27 cellular contexts compared by ENCODE assay signal in genomic region chr11:6326980-6327379, GRCh38. TPM values are rescaled to one million over a fixed set of nuclear protein-coding genes. Genes with fewer than 3 reads are reported as not detected.
"Had no signal": no experiment of that assay in that cellular context is flagged by ENCODE, and none has a peak within 500 bp of the region (broad histone marks: within the 10 kb centered on the region; RNA-seq: fewer than 3 reads in every experiment).

No MANE protein-coding gene starts in this region.

- H3K4me1 ChIP-seq: prostate gland had no signal

- H3K27me3 ChIP-seq: dorsolateral prefrontal cortex, left lung, pancreas, sigmoid colon, tibial nerve had no signal

- DNase-seq: activated B cell treated with CpG ODN at 0.5 μM for 24 hours; activated CD4-positive, alpha-beta T cell treated with anti-CD3 and anti-CD28 coated beads for 36 hours; activated naive CD4-positive, alpha-beta T cell; activated T-cell treated with anti-CD3 and anti-CD28 coated beads for 4 hours; activated T-cell treated with anti-CD3 and anti-CD28 coated beads, Interleukin-2, amount 50 U/mL, for 72 hours; anterior cingulate cortex; dorsolateral prefrontal cortex; effector memory CD4-positive, alpha-beta T cell; head of caudate nucleus; left lung; midbrain; naive thymus-derived CD4-positive, alpha-beta T cell; nucleus accumbens; pancreas; retina; sigmoid colon; small intestine; stimulated activated CD4-positive, alpha-beta T cell treated with anti-CD3 and anti-CD28 coated beads, Interleukin-4, amount 100 ng/mL, for 24 hours; stimulated activated naive CD8-positive, alpha-beta T cell treated with anti-CD3 and anti-CD28 coated beads, Interleukin-15, amount 100 ng/mL, for 72 hours; T-cell had no signal

- ATAC-seq: activated CD4-positive, alpha-beta T cell treated with anti-CD3 and anti-CD28 coated beads for 36 hours; activated T-cell treated with anti-CD3 and anti-CD28 coated beads, Interleukin-2, amount 50 U/mL, for 72 hours; left lung; naive thymus-derived CD4-positive, alpha-beta T cell; stimulated activated effector memory CD8-positive, alpha-beta T cell treated with anti-CD3 and anti-CD28 coated beads, Interleukin-12 subunit alpha, Interleukin-12 subunit beta, amount 100 ng/mL, for 72 hours; stimulated activated naive CD8-positive, alpha-beta T cell treated with anti-CD3 and anti-CD28 coated beads, Interleukin-15, amount 100 ng/mL, for 72 hours; T-cell had no signal

- H3K4me3 ChIP-seq: dorsolateral prefrontal cortex, left lung, pancreas, prostate gland, sigmoid colon, tibial nerve had no signal

- H3K27ac ChIP-seq: prostate gland, sigmoid colon had no signal

- H3K36me3 ChIP-seq: left lung, pancreas, prostate gland, tibial nerve had no signal

- H3K9me3 ChIP-seq: left lung, pancreas, prostate gland, sigmoid colon, tibial nerve had no signal

- FAIRE-seq: bronchial epithelial cell, colon, islet of Langerhans, pancreas, small intestine had no signal

RNA-seq across cellular contexts. Expression of gene CAVIN3, which starts 6.7 kb away (rescaled TPM):
- polyA plus RNA-seq: naive thymus-derived CD4-positive, alpha-beta T cell; neural cell had no signal
